1 cellular context compared by ENCODE assay signal in the genomic region with DNA sequence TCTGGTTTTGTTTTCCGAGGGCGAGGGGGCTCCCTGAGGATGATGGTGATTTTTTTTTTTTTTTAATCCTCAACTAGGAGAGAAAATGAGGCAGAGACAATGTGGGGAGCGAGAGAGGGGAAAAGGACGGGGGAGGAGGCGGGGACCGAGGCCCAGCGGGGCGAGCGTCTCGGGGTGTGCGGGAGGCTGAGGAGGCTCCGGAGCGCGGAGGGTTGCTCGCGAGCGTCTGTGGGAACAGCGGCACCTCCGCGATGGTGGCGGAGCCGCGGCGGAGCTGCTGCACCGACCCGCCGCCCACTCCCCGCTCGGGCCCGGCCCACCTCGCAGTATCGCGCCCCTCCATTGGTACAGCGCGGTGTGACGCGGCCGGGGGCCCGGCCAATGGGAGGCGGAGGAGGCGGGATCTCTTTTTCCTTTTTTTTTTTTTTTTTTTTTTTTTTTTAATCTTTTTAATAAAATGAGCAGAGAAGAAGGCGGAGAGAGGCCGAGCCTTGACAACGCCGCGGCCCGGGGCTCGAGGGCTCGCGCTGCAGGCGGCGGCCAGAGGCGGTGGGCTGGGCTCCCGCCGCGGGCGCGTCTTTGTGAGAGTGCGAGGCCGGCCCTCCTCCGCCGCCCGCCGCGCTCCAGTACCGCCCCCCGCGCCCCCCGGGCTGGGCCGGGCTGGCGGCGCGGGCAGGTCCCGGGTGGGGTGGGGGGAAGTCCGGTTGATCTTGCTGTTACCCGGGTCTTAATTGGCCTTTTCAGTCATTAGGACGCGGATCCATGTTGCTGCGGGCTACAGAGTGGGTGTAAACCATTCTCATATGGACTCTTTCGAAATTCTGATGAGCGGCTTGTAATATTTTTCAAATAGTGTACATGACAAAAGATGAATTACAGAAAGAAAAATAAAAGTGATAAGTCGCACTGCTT.
TF ChIP-seq lines count a peak whose summit lies in the region.

Gene RERE (minus strand): TSS at position 228 of the 912 bp plus-strand sequence.

TF ChIP-seq in K562, 482 proteins besides CTCF, POLR2A, EP300 and RAD21 (continued from another document and continues in another):
- no peak for TF ChIP-seq USF2 (CRISPR knock-in tag; IDR thresholded peaks at IDR 0.05)
- no peak for TF ChIP-seq BRF1 (IDR thresholded peaks at IDR 0.05; ENCODE audit: borderline replicate concordance, extremely low read depth, insufficient read length)
- TF ChIP-seq HNRNPH1 (optimal IDR thresholded peaks at IDR 0.05; ENCODE audit: low read depth, low read length), result no peak
- peak; percentile 13 to 59; a peak in 2 of 4 replicates for TF ChIP-seq MNT (conservative IDR thresholded peaks at IDR 0.05)
- TF ChIP-seq HNRNPUL1 (IDR thresholded peaks at IDR 0.05; ENCODE audit: low read length), result no peak
- TF ChIP-seq ZNF133 (CRISPR knock-in tag; IDR thresholded peaks at IDR 0.05), result no peak
- no peak for TF ChIP-seq ZNF24 (IDR thresholded peaks at IDR 0.05)
- TF ChIP-seq SRSF9 (IDR thresholded peaks at IDR 0.05; ENCODE audit: borderline replicate concordance, low read depth, low read length), result no peak
- no peak for TF ChIP-seq RBM14 (IDR thresholded peaks at IDR 0.05; ENCODE audit: borderline replicate concordance, insufficient read depth, low read depth, low read length)
- TF ChIP-seq ZNF232 (CRISPR knock-in tag; IDR thresholded peaks at IDR 0.05), result no peak
- TF ChIP-seq JUNB (CRISPR knock-in tag; conservative IDR thresholded peaks at IDR 0.05), result no peak
- no peak; the same call in 1 of the 2 replicates for TF ChIP-seq TCF3 (CRISPR knock-in tag; IDR thresholded peaks at IDR 0.05)
- no peak for TF ChIP-seq ZNF12 (CRISPR knock-in tag; IDR thresholded peaks at IDR 0.05)
- TF ChIP-seq ZNF239 (CRISPR knock-in tag; IDR thresholded peaks at IDR 0.05), result no peak
- TF ChIP-seq NR2C1 (IDR thresholded peaks at IDR 0.05), result no peak
- TF ChIP-seq NR2C1 (tag; IDR thresholded peaks at IDR 0.05), result no peak
- TF ChIP-seq NUFIP1 (IDR thresholded peaks at IDR 0.05; ENCODE audit: partially characterized antibody), result no peak
- peak; percentile 68; the same call in 1 of the 2 replicates for TF ChIP-seq ARID2 (IDR thresholded peaks at IDR 0.05)
- peak in 2 of 3 experiments; percentile 78 to 88 for TF ChIP-seq YY1 (IDR thresholded peaks at IDR 0.05; ENCODE audit: borderline replicate concordance in 1 of 3, control insufficient read depth in 1 of 3, extremely low read depth in 1 of 3, insufficient read depth in 3 of 3, insufficient read length in 1 of 3, insufficient replicate concordance in 2 of 3, low read depth in 1 of 3, low read length in 2 of 3)
- no peak for TF ChIP-seq STAT5B (CRISPR knock-in tag; IDR thresholded peaks at IDR 0.05)
- no peak for TF ChIP-seq XRCC3 (IDR thresholded peaks at IDR 0.05)
- no peak for TF ChIP-seq NFATC3 (IDR thresholded peaks at IDR 0.05)
- TF ChIP-seq PRMT5 (CRISPR knock-in tag; IDR thresholded peaks at IDR 0.05), result no peak
- TF ChIP-seq L3MBTL2 (IDR thresholded peaks at IDR 0.05), result peak; percentile 78
- no peak for TF ChIP-seq ZBTB17 (CRISPR knock-in tag; IDR thresholded peaks at IDR 0.05)
- TF ChIP-seq SIN3B (IDR thresholded peaks at IDR 0.05; ENCODE audit: low read depth), result peak; percentile 63
- TF ChIP-seq TCF7 (IDR thresholded peaks at IDR 0.05; ENCODE audit: borderline replicate concordance), result no peak
- no peak for TF ChIP-seq HDAC6 (IDR thresholded peaks at IDR 0.05; ENCODE audit: low read depth, low read length)
- no peak for TF ChIP-seq BCL6 (CRISPR knock-in tag; IDR thresholded peaks at IDR 0.05)
- TF ChIP-seq KDM2B (CRISPR knock-in tag; IDR thresholded peaks at IDR 0.05), result 0 out of 2 replicates have a peak, but pooled peaks have one; percentile 11
- no peak for TF ChIP-seq EWSR1 (IDR thresholded peaks at IDR 0.05; ENCODE audit: borderline replicate concordance, low read depth, partially characterized antibody)
- TF ChIP-seq PYGO2 (tag; IDR thresholded peaks at IDR 0.05), result no peak
- TF ChIP-seq SMARCB1 (IDR thresholded peaks at IDR 0.05; ENCODE audit: insufficient read length, low read depth), result no peak
- TF ChIP-seq ZKSCAN3 (CRISPR knock-in tag; IDR thresholded peaks at IDR 0.05), result no peak
- TF ChIP-seq TOE1 (IDR thresholded peaks at IDR 0.05; ENCODE audit: borderline replicate concordance), result 0 out of 2 replicates have a peak, but pooled peaks have one; percentile 8
- no peak for TF ChIP-seq TOE1 (CRISPR knock-in tag; IDR thresholded peaks at IDR 0.05; ENCODE audit: borderline replicate concordance, low read depth)
- no peak for TF ChIP-seq ELF1 (tag; IDR thresholded peaks at IDR 0.05)
- TF ChIP-seq ZZZ3 (IDR thresholded peaks at IDR 0.05), result no peak
- TF ChIP-seq CCNT2 (IDR thresholded peaks at IDR 0.05; ENCODE audit: borderline replicate concordance, extremely low read depth, insufficient read length, low read depth, low read length), result peak; percentile 86
- peak; percentile 91 for TF ChIP-seq HNRNPK (IDR thresholded peaks at IDR 0.05; ENCODE audit: low read depth, low read length, poor library complexity, severe bottlenecking)
- no peak for TF ChIP-seq ZNF143 (CRISPR knock-in tag; IDR thresholded peaks at IDR 0.05)
- no peak for TF ChIP-seq EZH2 (IDR thresholded peaks at IDR 0.05; ENCODE audit: borderline replicate concordance, low read depth, low read length)
- TF ChIP-seq ADNP (tag; IDR thresholded peaks at IDR 0.05), result no peak
- TF ChIP-seq ZNF785 (CRISPR knock-in tag; IDR thresholded peaks at IDR 0.05), result no peak
- TF ChIP-seq ZBED1 (IDR thresholded peaks at IDR 0.05), result 0 out of 2 replicates have a peak, but pooled peaks have one; percentile 52
- TF ChIP-seq ZNF316 (IDR thresholded peaks at IDR 0.05), result peak; percentile 37; the same call in 1 of the 2 replicates
- no peak for TF ChIP-seq STAG1 (CRISPR knock-in tag; IDR thresholded peaks at IDR 0.05; ENCODE audit: borderline replicate concordance)
- no peak for TF ChIP-seq ZNF445 (CRISPR knock-in tag; IDR thresholded peaks at IDR 0.05; ENCODE audit: low read depth)
- no peak; the same call in 1 of the 2 replicates for TF ChIP-seq NFIC (IDR thresholded peaks at IDR 0.05)
- TF ChIP-seq ZNF347 (CRISPR knock-in tag; IDR thresholded peaks at IDR 0.05; ENCODE audit: low read depth), result no peak
- TF ChIP-seq ILF3 (IDR thresholded peaks at IDR 0.05; ENCODE audit: borderline replicate concordance), result 0 out of 2 replicates have a peak, but pooled peaks have one; percentile 42
- TF ChIP-seq ESRRB (CRISPR knock-in tag; IDR thresholded peaks at IDR 0.05; ENCODE audit: borderline replicate concordance), result no peak
- no peak for TF ChIP-seq MAFK (IDR thresholded peaks at IDR 0.05; ENCODE audit: low read length)
- TF ChIP-seq DLX4 (CRISPR knock-in tag; IDR thresholded peaks at IDR 0.05), result no peak
- TF ChIP-seq ZBTB1 (CRISPR knock-in tag; IDR thresholded peaks at IDR 0.05; ENCODE audit: borderline replicate concordance, low read depth), result peak; percentile 26; the same call in 1 of the 2 replicates
- TF ChIP-seq ELF4 (CRISPR knock-in tag; IDR thresholded peaks at IDR 0.05), result no peak
- TF ChIP-seq ZNF518B (CRISPR knock-in tag; IDR thresholded peaks at IDR 0.05), result no peak
- no peak for TF ChIP-seq ZNF551 (CRISPR knock-in tag; IDR thresholded peaks at IDR 0.05)
- no peak for TF ChIP-seq HINFP (tag; conservative IDR thresholded peaks at IDR 0.05; ENCODE audit: low read depth)
- no peak for TF ChIP-seq ZNF408 (CRISPR knock-in tag; IDR thresholded peaks at IDR 0.05; ENCODE audit: low read depth)
- peak; percentile 88 to 90; a peak in 3 of 4 replicates for TF ChIP-seq MLLT1 (IDR thresholded peaks at IDR 0.05)
